ENCODE assay signal across 13 cellular contexts in the genomic region with DNA sequence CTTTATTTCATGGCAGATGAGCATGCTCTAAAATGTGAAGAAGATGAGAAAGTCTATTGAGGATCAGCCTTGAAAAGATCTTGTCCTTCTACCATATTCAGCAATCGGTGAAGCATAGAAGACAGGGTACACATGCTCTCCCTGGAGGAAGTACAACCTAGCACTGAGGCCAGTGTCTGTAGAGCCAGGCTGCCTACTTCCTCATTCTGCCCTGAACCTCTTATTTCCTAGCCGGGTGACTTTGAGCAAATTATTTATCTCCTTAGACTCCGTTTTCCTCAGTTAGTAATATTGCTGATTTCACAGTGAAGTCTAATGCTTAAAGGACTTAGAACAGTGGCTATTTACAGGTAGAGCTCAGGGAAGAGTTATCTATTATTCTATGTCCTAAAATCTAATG. TPM values are rescaled to one million over a fixed set of nuclear protein-coding genes. Genes with fewer than 3 reads are reported as not detected.
A peak's percentile ranks its signal among the peaks of the same experiment; 100 is the strongest.
DNase-seq lines count a peak whose midpoint lies in the region; ATAC-seq, FAIRE-seq and TF ChIP-seq lines count a peak whose summit lies in the region.
"Had no signal": no experiment of that assay in that cellular context is flagged by ENCODE, and none has a peak within 500 bp of the region (broad histone marks: within the 10 kb centered on the region; RNA-seq: fewer than 3 reads in every experiment).

No MANE protein-coding gene starts in this region.

- no peak for TF ChIP-seq POLR2A in K562 (conservative IDR thresholded peaks at IDR 0.05)

- H3K27me3 Mint-ChIP-seq in endothelial cell (ENCODE audit: unreplicated experiment) (no peaks in the 10 kb centered on the region), osteocyte (ENCODE audit: unreplicated experiment) (peaks cover 3% of the 10 kb centered on the region)

- TF ChIP-seq CTCF in K562 (IDR thresholded peaks at IDR 0.05 in 2 of 3, conservative IDR thresholded peaks at IDR 0.05 in 1 of 3; ENCODE audit: insufficient read depth in 2 of 3, low read depth in 1 of 3, low read length in 3 of 3) (no peak), endothelial cell (IDR thresholded peaks at IDR 0.05; ENCODE audit: unreplicated experiment) (no peak), osteocyte (IDR thresholded peaks at IDR 0.05) (no peak)

- H3K18ac ChIP-seq in neuronal stem cell (ENCODE audit: low read length): no peak overlapping the region

- H4K20me1 ChIP-seq in K562 (replicated peaks; ENCODE audit: control insufficient read depth, insufficient read depth, low read length): no peaks in the 10 kb centered on the region

- peak; percentile 57 for FAIRE-seq in K562 (lab: Jason Lieb, UNC)

- H3K23ac ChIP-seq in neuronal stem cell (ENCODE audit: low read depth, low read length, poor library complexity): no peak overlapping the region

- ATAC-seq in GM18511 (IDR thresholded peaks at IDR 0.05; ENCODE audit: unreplicated experiment): peak; percentile 90
- peak; percentile 96 for ATAC-seq in GM21576 (IDR thresholded peaks at IDR 0.05; ENCODE audit: unreplicated experiment)
- peak; percentile 67 for ATAC-seq in HG03457 (IDR thresholded peaks at IDR 0.05; ENCODE audit: unreplicated experiment)
- peak; percentile 59 for ATAC-seq in K562
- ATAC-seq: Panc1 had no signal

- no peak overlapping the region for H3K4me3 ChIP-seq in K562
- no peak overlapping the region for H3K4me3 ChIP-seq in neuronal stem cell (ENCODE audit: low read length in 2 of 2)

- TF ChIP-seq RAD21 in K562 (CRISPR knock-in tag; conservative IDR thresholded peaks at IDR 0.05 in 1 of 2, IDR thresholded peaks at IDR 0.05 in 1 of 2): no peak

- H3K27ac ChIP-seq in K562 (ENCODE audit: extremely low read depth, low read depth, low read length) (no peak overlapping the region), neuronal stem cell (replicated peaks; ENCODE audit: low read length) (no peak overlapping the region)

- H2AK5ac ChIP-seq in neuronal stem cell (ENCODE audit: low read depth, low read length): no peak overlapping the region

- DNase-seq in K562 (ENCODE audit: extremely low read depth in 1 of 4, low spot score in 3 of 4) (no peak), COR-L47 (lab: John Stamatoyannopoulos, UW) (no peak), endothelial cell (ENCODE audit: low spot score) (no peak), osteocyte (ENCODE audit: extremely low spot score, unreplicated experiment) (no peak), neuronal stem cell (ENCODE audit: low spot score) (no peak)
- DNase-seq: DND-41, glutamatergic neuron had no signal

- no peak overlapping the region for H3K4ac ChIP-seq in neuronal stem cell (ENCODE audit: low read length)

- H3K4me2 ChIP-seq in K562 (ENCODE audit: insufficient read depth, low read length): no peak overlapping the region
- no peak overlapping the region for H3K4me2 ChIP-seq in neuronal stem cell (ENCODE audit: insufficient read depth, low read length, poor library complexity, severe bottlenecking)

- H3K27me3 ChIP-seq in K562 (ENCODE audit: control insufficient read depth in 2 of 2, insufficient read depth in 2 of 2, low read length in 2 of 2) (no peaks in the 10 kb centered on the region), neuronal stem cell (ENCODE audit: control insufficient read depth in 3 of 3, insufficient read depth in 3 of 3, low read depth in 1 of 3, low read length in 3 of 3) (peaks cover 0 to 6% (median 0%) of the 10 kb centered on the region in 3 experiments)

- peak overlapping the region; percentile 57; the same call in 1 of the 2 replicates for H2AFZ ChIP-seq in K562 (ENCODE audit: low read depth, low read length)
- no peak overlapping the region for H2AFZ ChIP-seq in neuronal stem cell (ENCODE audit: low read length)

- no peak overlapping the region for H3K27ac Mint-ChIP-seq in endothelial cell (ENCODE audit: unreplicated experiment)
- no peak overlapping the region for H3K27ac Mint-ChIP-seq in osteocyte (ENCODE audit: unreplicated experiment)
- H3K27ac Mint-ChIP-seq: nephron had no signal

- H3K4me3 Mint-ChIP-seq in endothelial cell (ENCODE audit: unreplicated experiment) (no peak overlapping the region), osteocyte (ENCODE audit: unreplicated experiment) (no peak overlapping the region)
- H3K4me3 Mint-ChIP-seq: nephron had no signal

- no peaks in the 10 kb centered on the region for H3K9me3 Mint-ChIP-seq in endothelial cell (ENCODE audit: unreplicated experiment)
- H3K9me3 Mint-ChIP-seq in osteocyte (ENCODE audit: unreplicated experiment): no peaks in the 10 kb centered on the region
- H3K9me3 Mint-ChIP-seq: nephron had no signal

- no peaks in the 10 kb centered on the region for H3K9me3 ChIP-seq in K562 (replicated peaks; ENCODE audit: control insufficient read depth, insufficient read depth, low read depth, low read length)
- H3K9me3 ChIP-seq in neuronal stem cell (replicated peaks in 1 of 2; ENCODE audit: control insufficient read depth in 2 of 2, insufficient read depth in 1 of 2, low read depth in 1 of 2, low read length in 2 of 2): no peaks in the 10 kb centered on the region

- H3K36me3 ChIP-seq in K562 (ENCODE audit: control insufficient read depth, insufficient read depth, low read length) (no peaks in the 10 kb centered on the region), neuronal stem cell (replicated peaks in 1 of 2; ENCODE audit: control insufficient read depth in 2 of 2, insufficient read depth in 2 of 2, low read length in 2 of 2) (no peaks in the 10 kb centered on the region)

- TF ChIP-seq EP300 in K562 (IDR thresholded peaks at IDR 0.05; ENCODE audit: low read length): no peak

- H3K79me2 ChIP-seq in K562 (ENCODE audit: control insufficient read depth, insufficient read depth, low read length): no peaks in the 10 kb centered on the region

- H4K8ac ChIP-seq in neuronal stem cell (ENCODE audit: low read depth, low read length): no peak overlapping the region

- H3K4me1 ChIP-seq in K562 (replicated peaks in 1 of 2; ENCODE audit: control insufficient read depth in 2 of 2, insufficient read depth in 2 of 2, low read length in 2 of 2) (peaks cover 0 to 36% of the 10 kb centered on the region in 2 experiments; a peak in 3 of 5 replicates), neuronal stem cell (ENCODE audit: control insufficient read depth in 2 of 2, insufficient read depth in 1 of 2, low read depth in 1 of 2, low read length in 2 of 2) (peaks cover 0 to 3% of the 10 kb centered on the region in 2 donors)

- H3K4me1 Mint-ChIP-seq in endothelial cell (ENCODE audit: unreplicated experiment): peaks cover 38% of the 10 kb centered on the region
- H3K4me1 Mint-ChIP-seq in osteocyte (ENCODE audit: unreplicated experiment): no peaks in the 10 kb centered on the region

- H2BK5ac ChIP-seq in neuronal stem cell (ENCODE audit: low read length): no peak overlapping the region

- CTCF ChIA-PET in K562 (lab: Yijun Ruan, JAX; ENCODE audit: low intra/inter-chr PET ratio): no interaction called here

- no peak overlapping the region for H3K9ac ChIP-seq in K562 (ENCODE audit: insufficient read depth in 1 of 2, low read depth in 2 of 2, low read length in 2 of 2)
- H3K9ac ChIP-seq in neuronal stem cell (ENCODE audit: low read depth, low read length, poor library complexity): no peak overlapping the region

- POLR2A ChIA-PET in K562 (lab: Yijun Ruan, JAX): no interaction called here

- no peaks in the 10 kb centered on the region for H3K79me1 ChIP-seq in neuronal stem cell (ENCODE audit: low read depth, low read length)

- BruUV-seq in K562 (replicated peaks; lab: Mats Ljungman, UMichigan): no TSS peak

- no peak overlapping the region for H2BK120ac ChIP-seq in neuronal stem cell (ENCODE audit: low read depth, low read length)

- in situ Hi-C loops in K562 (cut with MboI): no loop called here

- no peak overlapping the region for H4K91ac ChIP-seq in neuronal stem cell (ENCODE audit: low read depth, low read length, poor library complexity)

- H2BK12ac ChIP-seq in neuronal stem cell (ENCODE audit: low read length): no peak overlapping the region

- no peaks in the 10 kb centered on the region for H3K9me1 ChIP-seq in K562 (ENCODE audit: control insufficient read depth, insufficient read depth, low read length)

- WGBS in K562 (ENCODE audit: insufficient coverage, low coverage, missing lambda C conversion rate): 9% methylated on average over 3 of the region's 3 CpGs
- WGBS in neuronal stem cell (ENCODE audit: extremely low coverage in 2 of 2, insufficient read length in 2 of 2, insufficient replicate concordance in 1 of 2), 2 donors: no CpG with 5 or more reads among the region's 3 CpGs

- H3K36me3 Mint-ChIP-seq in endothelial cell (ENCODE audit: low read depth, unreplicated experiment): no peaks in the 10 kb centered on the region
- no peaks in the 10 kb centered on the region for H3K36me3 Mint-ChIP-seq in osteocyte (ENCODE audit: unreplicated experiment)

- intact Hi-C loops in K562 (cut with micrococcal nuclease): no loop called here

- H3K14ac ChIP-seq in neuronal stem cell (ENCODE audit: low read length): no peak overlapping the region

- no peak overlapping the region for H2BK15ac ChIP-seq in neuronal stem cell (ENCODE audit: low read length)

TF ChIP-seq in K562, 482 proteins besides CTCF, POLR2A, EP300 and RAD21 (continues in another document):
- TF ChIP-seq ETV1 (tag; conservative IDR thresholded peaks at IDR 0.05; ENCODE audit: low read depth) (no peak), BRD9 (IDR thresholded peaks at IDR 0.05; ENCODE audit: low read depth, partially characterized antibody) (no peak)

RNA-seq across cellular contexts. Expression of a gene that starts 58.4 kb away (rescaled TPM):
- not detected in 2 replicates for total RNA-seq in K562 (2011; cell fraction: chromatin; rRNA removed; ENCODE audit: low replicate concordance)
- total RNA-seq in K562 (2011; cell fraction: nucleolus; rRNA removed): not detected in 2 replicates
- 1.0 and 1.6 TPM in 2 replicates for total RNA-seq in K562 (2011; cell fraction: nucleoplasm; rRNA removed)
- total RNA-seq in K562 (2014; rRNA removed) (0.08 and 0.50 TPM in 2 replicates), K562 (2014; rRNA removed; fragmentation: Illumina TruSeq; extraction: Trizol) (0.16 and 0.22 TPM in 2 replicates), K562 (2015; rRNA removed; fragmentation: Illumina TruSeq; extraction: Trizol) (0.23 and 0.29 TPM in 2 replicates), K562 (2021) (0.20 and 0.34 TPM in 2 replicates), endothelial cell (ENCODE audit: unreplicated experiment) (29.3 TPM), osteocyte (3.3 and 3.4 TPM in 2 replicates)
- polyA plus RNA-seq in K562 (2011; rRNA removed) (0.14 TPM in 1 of 2 replicates, not detected in the other), K562 (2014; fragmentation: Illumina TruSeq; extraction: Trizol) (0.19 and 0.42 TPM in 2 replicates), K562 (2014; fragmentation: Nextera tagmentation; extraction: Ambion mirVana) (under 1 TPM; 0.13 to 0.18 TPM), K562 (2014; rRNA removed) (0.12 TPM in 1 of 2 replicates, not detected in the other)
- polyA plus RNA-seq in K562 (2011; cell fraction: cytosol; rRNA removed): not detected in 2 replicates
- polyA plus RNA-seq in K562 (2011; cell fraction: nucleus; rRNA removed): 0.25 TPM in 1 of 2 replicates, not detected in the other
- 0.40 and 0.76 TPM in 2 replicates for polyA plus RNA-seq in K562 (2012)
- 0.09 TPM in 1 of 2 replicates, not detected in the other for polyA minus RNA-seq in K562 (2011; rRNA and poly(A)+ RNA removed)
- polyA minus RNA-seq in K562 (2011; cell fraction: cytosol; rRNA and poly(A)+ RNA removed): not detected in 2 replicates
- 0.56 TPM in 1 of 2 replicates, not detected in the other for polyA minus RNA-seq in K562 (2011; cell fraction: nucleus; rRNA and poly(A)+ RNA removed)
- 0.89 TPM for polyA plus RNA-seq in neuronal stem cell (2013, experiment 1 of 2)
- polyA plus RNA-seq in neuronal stem cell (2013, experiment 2 of 2): 1.1 TPM
- total RNA-seq: activated CD8-positive, alpha-beta memory T cell treated with anti-CD3 and anti-CD28 coated beads for 36 hours had no signal
